In genomic region chr1:83689900-83690868, GRCh38 we compare ENCODE assay signal across 16 cellular contexts.
"Had no signal": no experiment of that assay in that cellular context is flagged by ENCODE, and none has a peak within 500 bp of the region (broad histone marks: within the 10 kb centered on the region; RNA-seq: fewer than 3 reads in every experiment).

No MANE protein-coding gene starts in this region.

- DNase-seq: activated CD4-positive, alpha-beta T cell treated with anti-CD3 and anti-CD28 coated beads, Interleukin-2, amount 50 U/mL, for 1 hour; activated naive CD4-positive, alpha-beta T cell treated with anti-CD3 and anti-CD28 coated beads, Interleukin-2, amount 10 ng/mL, durations not matched to agents 7 days and 5 days; activated T-cell treated with anti-CD3 and anti-CD28 coated beads for 4 hours; brain microvascular endothelial cell; hippocampal formation; mammary epithelial cell; naive B cell; right cardiac atrium; small intestine; stimulated activated CD4-positive, alpha-beta T cell treated with anti-CD3 and anti-CD28 coated beads, Interleukin-4, amount 100 ng/mL, for 24 hours; stimulated activated naive CD4-positive, alpha-beta T cell treated with Interleukin-2 at 50 U/mL for 16 hours had no signal

- H3K27ac ChIP-seq: brain microvascular endothelial cell had no signal

- ATAC-seq: activated CD4-positive, CD25-positive, alpha-beta regulatory T cell treated with anti-CD3 and anti-CD28 coated beads, Interleukin-2, amount 50 U/mL, for 24 hours; esophagus mucosa; left lobe of liver; right cardiac atrium had no signal

- H3K4me3 ChIP-seq: coronary artery had no signal

- H3K27me3 ChIP-seq: brain microvascular endothelial cell had no signal

- H3K36me3 ChIP-seq: brain microvascular endothelial cell had no signal

- FAIRE-seq: keratinocyte, small intestine had no signal
